ENCODE assay signal across 1 cellular context in the genomic region with DNA sequence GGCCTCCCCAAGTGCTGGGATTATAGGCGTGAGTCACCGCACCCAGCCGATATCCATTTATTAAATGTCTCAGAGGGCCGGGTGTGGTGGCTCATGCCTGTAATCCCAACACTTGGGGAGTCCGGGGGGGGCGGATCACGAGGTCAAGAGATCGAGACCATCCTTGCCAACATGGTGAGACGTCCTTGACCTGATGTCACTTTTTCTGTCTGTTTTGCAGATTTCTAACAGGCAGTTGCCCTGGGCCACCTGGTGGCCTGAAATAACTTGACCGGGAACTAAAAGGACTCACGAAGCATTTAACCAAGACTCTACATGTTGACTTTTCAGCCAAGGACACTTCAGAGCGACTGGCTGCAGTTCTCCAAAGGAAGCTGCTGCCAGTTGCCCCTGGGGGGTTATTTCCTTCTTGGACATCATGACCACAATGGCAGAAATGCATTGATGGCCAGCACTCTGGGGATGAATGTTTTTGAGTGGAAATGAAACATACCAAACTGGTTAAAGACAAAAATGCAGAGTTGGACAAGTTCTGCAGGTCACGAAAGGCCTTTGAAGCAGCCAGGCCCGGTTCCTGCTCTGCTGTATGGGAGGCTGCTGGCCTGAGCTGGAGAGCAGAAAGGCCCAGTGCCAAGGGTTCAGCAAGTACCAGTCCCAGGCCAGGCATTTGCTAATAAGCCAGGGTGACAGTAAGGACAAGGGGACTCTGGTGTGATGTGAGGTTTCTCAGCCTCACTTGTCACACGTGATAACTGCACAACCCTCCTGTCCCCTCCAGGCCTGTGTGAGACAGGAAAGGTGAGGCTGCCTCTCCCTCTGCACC.
TF ChIP-seq lines count a peak whose summit lies in the region.

No MANE protein-coding gene starts in this region.

TF ChIP-seq in H1, 55 proteins besides CTCF, POLR2A, EP300 and RAD21:
- TF ChIP-seq NRF1 (IDR thresholded peaks at IDR 0.05; ENCODE audit: low read depth, low read length) (no peak), TAF1 (IDR thresholded peaks at IDR 0.05; ENCODE audit: low read depth, low read length) (no peak), RFX5 (IDR thresholded peaks at IDR 0.05; ENCODE audit: borderline replicate concordance, low read depth, low read length) (no peak)
TF ChIP-seq in H1: peak in this region for 0.
